ENCODE assay signal across 19 cellular contexts in genomic region chr4:57437649-57438048, GRCh38.
DNase-seq lines count a peak whose midpoint lies in the region; ATAC-seq and TF ChIP-seq lines count a peak whose summit lies in the region.
"Had no signal": no experiment of that assay in that cellular context is flagged by ENCODE, and none has a peak within 500 bp of the region (broad histone marks: within the 10 kb centered on the region; RNA-seq: fewer than 3 reads in every experiment).

No MANE protein-coding gene starts in this region.

- WGBS in SK-N-SH (ENCODE audit: low lambda C conversion rate) = 71% methylated on average over 8 of the region's 8 CpGs
- 71% methylated on average over 8 of the region's 8 CpGs for WGBS in mesenchymal stem cell

- no peaks in the 10 kb centered on the region for H3K79me2 ChIP-seq in SK-N-SH (ENCODE audit: insufficient read depth)

- H3K27me3 Mint-ChIP-seq in neural crest cell (ENCODE audit: low read depth) = no peaks in the 10 kb centered on the region
- H3K27me3 Mint-ChIP-seq: CD4-positive, alpha-beta T cell had no signal

- H3K36me3 ChIP-seq in SK-N-SH (replicated peaks in 1 of 2; ENCODE audit: control insufficient read depth in 1 of 2, insufficient read depth in 2 of 2, low read length in 1 of 2) (no peaks in the 10 kb centered on the region), mesenchymal stem cell (ENCODE audit: control insufficient read depth in 1 of 2, insufficient read depth in 2 of 2, low read depth in 1 of 2, low read length in 2 of 2) (no peaks in the 10 kb centered on the region)
- H3K36me3 ChIP-seq: BE2C; BLaER1 treated with 17β-estradiol and CSF1 and Interleukin-3, amounts not matched to agents 10 nM and 100 nM had no signal

- no peaks in the 10 kb centered on the region for H3F3A ChIP-seq in SK-N-SH (replicated peaks; ENCODE audit: insufficient read depth)

- no peak overlapping the region for H4K91ac ChIP-seq in mesenchymal stem cell (ENCODE audit: low read length)

- no peak overlapping the region for H3K4ac ChIP-seq in mesenchymal stem cell (ENCODE audit: low read depth in 1 of 2, low read length in 2 of 2)

- H4K20me1 ChIP-seq in SK-N-SH (ENCODE audit: insufficient read depth) = no peaks in the 10 kb centered on the region
- H4K20me1 ChIP-seq: BLaER1 treated with 17β-estradiol and CSF1 and Interleukin-3, amounts not matched to agents 10 nM and 100 nM had no signal

- POLR2A ChIA-PET in SK-N-SH (lab: Yijun Ruan, JAX) = no interaction called here

- ATAC-seq in SK-N-SH treated with all-trans-retinoic acid at 6 μM for 48 hours = no peak

- no peak overlapping the region for H2AK5ac ChIP-seq in mesenchymal stem cell (ENCODE audit: low read length, severe bottlenecking)

- H3K9me3 ChIP-seq in SK-N-SH (no peaks in the 10 kb centered on the region), mesenchymal stem cell (ENCODE audit: control insufficient read depth, low read length) (no peaks in the 10 kb centered on the region)
- H3K9me3 ChIP-seq: BE2C; BLaER1 treated with 17β-estradiol and CSF1 and Interleukin-3, amounts not matched to agents 10 nM and 100 nM had no signal

- H3K9ac ChIP-seq in SK-N-SH = no peak overlapping the region
- no peak overlapping the region for H3K9ac ChIP-seq in mesenchymal stem cell (ENCODE audit: low read length)
- H3K9ac ChIP-seq: BLaER1 treated with 17β-estradiol and CSF1 and Interleukin-3, amounts not matched to agents 10 nM and 100 nM had no signal

- H2AFZ ChIP-seq in SK-N-SH (ENCODE audit: low read depth) (no peak overlapping the region), mesenchymal stem cell (ENCODE audit: low read depth, low read length) (no peak overlapping the region)

- peaks cover 4% of the 10 kb centered on the region for H3K4me1 Mint-ChIP-seq in neural crest cell
- H3K4me1 Mint-ChIP-seq: CD14-positive monocyte; CD8-positive, alpha-beta memory T cell had no signal

- H2BK15ac ChIP-seq in mesenchymal stem cell (ENCODE audit: low read depth, poor library complexity, severe bottlenecking) = no peak overlapping the region

- no peak overlapping the region for H4K8ac ChIP-seq in mesenchymal stem cell (ENCODE audit: low read length)

- TF ChIP-seq EP300 in SK-N-SH (IDR thresholded peaks at IDR 0.05; ENCODE audit: borderline replicate concordance in 1 of 2, low read depth in 1 of 2, low read length in 1 of 2) = no peak
- TF ChIP-seq EP300 in Ishikawa (IDR thresholded peaks at IDR 0.05; ENCODE audit: borderline replicate concordance) = no peak

- TF ChIP-seq RAD21 in SK-N-SH (IDR thresholded peaks at IDR 0.05; ENCODE audit: low read length) = no peak
- TF ChIP-seq RAD21 in Ishikawa (IDR thresholded peaks at IDR 0.05; ENCODE audit: low read depth) = no peak

- DNase-seq in SK-N-SH (no peak), neural crest cell (ENCODE audit: low read depth, low spot score) (no peak), mesenchymal stem cell (no peak)
- DNase-seq in NK-92 treated with Interleukin-12 subunit alpha and Interleukin-12 subunit beta, amount 100 ng/mL, for 24 hours (lab: John Stamatoyannopoulos, UW) = no peak
- DNase-seq: AML-193; BE2C; CD4-positive, alpha-beta T cell; CD8-positive, alpha-beta memory T cell; DMS 273 treated with DMSO at 0.1 percent for 48 hours; DMS79; EL; GDM1; H7; HCEC 1CT had no signal

- H3K36me3 Mint-ChIP-seq in neural crest cell (ENCODE audit: low read depth) = no peaks in the 10 kb centered on the region
- H3K36me3 Mint-ChIP-seq: CD14-positive monocyte; CD8-positive, alpha-beta memory T cell had no signal

- H3K27ac Mint-ChIP-seq in neural crest cell (ENCODE audit: unreplicated experiment) = peak overlapping the region; percentile 7
- H3K27ac Mint-ChIP-seq: CD14-positive monocyte; CD4-positive, alpha-beta T cell; CD8-positive, alpha-beta memory T cell had no signal

- H3K18ac ChIP-seq in mesenchymal stem cell (ENCODE audit: low read depth in 1 of 2, low read length in 2 of 2) = no peak overlapping the region

- H3K9me3 Mint-ChIP-seq in neural crest cell = no peaks in the 10 kb centered on the region
- H3K9me3 Mint-ChIP-seq: CD14-positive monocyte; CD4-positive, alpha-beta T cell had no signal

- no peak overlapping the region for H2BK5ac ChIP-seq in mesenchymal stem cell (ENCODE audit: low read depth, low read length, poor library complexity, severe bottlenecking)

- H3K4me1 ChIP-seq in SK-N-SH (ENCODE audit: control insufficient read depth in 1 of 2, insufficient read depth in 2 of 2, low read depth in 1 of 2, low read length in 1 of 2) (no peaks in the 10 kb centered on the region), mesenchymal stem cell (ENCODE audit: control insufficient read depth, insufficient read depth, low read depth, low read length) (no peaks in the 10 kb centered on the region)
- H3K4me1 ChIP-seq: BE2C; BLaER1 treated with 17β-estradiol and CSF1 and Interleukin-3, amounts not matched to agents 10 nM and 100 nM had no signal

- TF ChIP-seq CTCF in SK-N-SH (IDR thresholded peaks at IDR 0.05) = no peak
- no peak for TF ChIP-seq CTCF in neural crest cell (conservative IDR thresholded peaks at IDR 0.05)

- no peak overlapping the region for H2BK12ac ChIP-seq in mesenchymal stem cell (ENCODE audit: low read length in 2 of 2)

- H3K4me3 Mint-ChIP-seq in neural crest cell = no peak overlapping the region
- H3K4me3 Mint-ChIP-seq: CD14-positive monocyte; CD4-positive, alpha-beta T cell; CD8-positive, alpha-beta memory T cell had no signal

- no peak overlapping the region for H3K14ac ChIP-seq in mesenchymal stem cell (ENCODE audit: low read length in 2 of 2)

- H3K27me3 ChIP-seq in SK-N-SH (ENCODE audit: insufficient read depth) = no peaks in the 10 kb centered on the region
- H3K27me3 ChIP-seq in mesenchymal stem cell (ENCODE audit: control insufficient read depth in 1 of 2, insufficient read depth in 1 of 2, low read length in 2 of 2) = peaks cover 3 to 11% of the 10 kb centered on the region in 2 experiments
- H3K27me3 ChIP-seq: BE2C; BLaER1 treated with 17β-estradiol and CSF1 and Interleukin-3, amounts not matched to agents 10 nM and 100 nM had no signal

- CTCF ChIA-PET in SK-N-SH (lab: Yijun Ruan, JAX) = interaction anchor here (1.4 to 4.6 kb wide), 2 partner anchors 11 to 274 kb away, joined by 5 to 22 read pairs; no protein-coding TSS in a partner anchor

- no peak overlapping the region for H3K23ac ChIP-seq in mesenchymal stem cell (ENCODE audit: low read length in 2 of 2)

- no peak overlapping the region for H2BK120ac ChIP-seq in mesenchymal stem cell (ENCODE audit: low read depth, low read length)

- H3K4me3 ChIP-seq in SK-N-SH (ENCODE audit: low read depth in 2 of 2, low read length in 1 of 2) (no peak overlapping the region), mesenchymal stem cell (ENCODE audit: insufficient read depth in 1 of 2, low read depth in 1 of 2, low read length in 2 of 2) (no peak overlapping the region)
- H3K4me3 ChIP-seq: BLaER1 treated with 17β-estradiol and CSF1 and Interleukin-3, amounts not matched to agents 10 nM and 100 nM had no signal

- H3K4me2 ChIP-seq in SK-N-SH (no peak overlapping the region), mesenchymal stem cell (ENCODE audit: low read length, poor library complexity, severe bottlenecking) (no peak overlapping the region)
- H3K4me2 ChIP-seq: BLaER1 treated with 17β-estradiol and CSF1 and Interleukin-3, amounts not matched to agents 10 nM and 100 nM had no signal

- H3K79me1 ChIP-seq in mesenchymal stem cell (replicated peaks; ENCODE audit: low read length, poor library complexity, severe bottlenecking) = no peaks in the 10 kb centered on the region

- H3K9me2 ChIP-seq in SK-N-SH = no peaks in the 10 kb centered on the region

- no peak overlapping the region for H3K27ac ChIP-seq in SK-N-SH (ENCODE audit: low read depth in 2 of 2, low read length in 1 of 2)
- no peak overlapping the region for H3K27ac ChIP-seq in mesenchymal stem cell (ENCODE audit: low read length, poor library complexity, severe bottlenecking)
- H3K27ac ChIP-seq: 22Rv1; BLaER1 treated with 17β-estradiol and CSF1 and Interleukin-3, amounts not matched to agents 10 nM and 100 nM had no signal

TF ChIP-seq in SK-N-SH, 30 proteins besides CTCF, POLR2A, EP300 and RAD21 (continues in another document):
- TF ChIP-seq RXRA (IDR thresholded peaks at IDR 0.05; ENCODE audit: borderline replicate concordance, low read depth) = no peak

TF ChIP-seq in SK-N-SH treated with all-trans-retinoic acid at 6 μM for 48 hours, 23 proteins besides CTCF, POLR2A, EP300 and RAD21 (continues in another document):
- TF ChIP-seq GLIS3 (CRISPR knock-in tag; IDR thresholded peaks at IDR 0.05) = no peak
- no peak for TF ChIP-seq PATZ1 (CRISPR knock-in tag; IDR thresholded peaks at IDR 0.05; ENCODE audit: borderline replicate concordance)
- TF ChIP-seq ESRRG (CRISPR knock-in tag; IDR thresholded peaks at IDR 0.05) = no peak

TF ChIP-seq in Ishikawa, 13 proteins besides CTCF, POLR2A, EP300 and RAD21 (continues in another document):
- no peak for TF ChIP-seq USF1 (IDR thresholded peaks at IDR 0.05)
- no peak for TF ChIP-seq MAX (IDR thresholded peaks at IDR 0.05)
